In the genomic region with DNA sequence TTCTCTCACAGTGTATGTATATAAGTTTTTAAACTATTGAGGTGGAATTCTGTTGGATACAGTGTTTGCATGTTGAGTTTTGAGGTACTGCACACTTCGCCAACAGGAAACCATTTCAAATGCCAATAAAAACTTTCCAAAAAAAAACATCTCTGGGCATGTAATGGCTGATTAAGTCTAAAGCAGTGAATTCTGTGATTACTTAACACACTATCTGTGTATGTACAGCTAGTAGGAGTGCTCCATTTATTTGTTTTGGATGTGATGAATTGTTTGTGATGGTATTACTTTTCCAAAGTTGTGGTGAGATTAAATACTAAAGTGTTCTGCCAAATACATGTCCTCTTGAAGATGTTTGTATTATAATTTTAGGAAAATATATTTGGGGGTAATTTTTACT, we compare ENCODE assay signal across 22 cellular contexts.
"Had no signal": no experiment of that assay in that cellular context is flagged by ENCODE, and none has a peak within 500 bp of the region (broad histone marks: within the 10 kb centered on the region; RNA-seq: fewer than 3 reads in every experiment).

No MANE protein-coding gene starts in this region.

- H3K4me3 ChIP-seq: coronary artery, dorsolateral prefrontal cortex, esophagus squamous epithelium, gastrocnemius medialis, heart right ventricle, left lung, lower lobe of right lung, mucosa of descending colon had no signal

- DNase-seq: dermis blood vessel endothelial cell; dorsolateral prefrontal cortex; effector CD4-positive, alpha-beta T cell; effector memory CD4-positive, alpha-beta T cell; erythroblast; esophagus squamous epithelium; foreskin fibroblast; foreskin melanocyte; gastrocnemius medialis; glutamatergic neuron; head of caudate nucleus; heart right ventricle; hippocampal formation; left cardiac atrium; left lung; left ventricle myocardium superior; lower lobe of right lung; mucosa of descending colon had no signal

- H3K27me3 ChIP-seq: dorsolateral prefrontal cortex, esophagus squamous epithelium, gastrocnemius medialis had no signal

- H3K4me1 ChIP-seq: esophagus squamous epithelium, gastrocnemius medialis, heart right ventricle, lower lobe of right lung had no signal

- H3K27ac Mint-ChIP-seq: mesothelial cell of epicardium had no signal

- ATAC-seq: esophagus mucosa, gastrocnemius medialis, left lung, left ventricle myocardium superior, lower lobe of right lung, mucosa of descending colon had no signal

- H3K4me3 Mint-ChIP-seq: mesothelial cell of epicardium had no signal

- H3K27ac ChIP-seq: coronary artery, dorsolateral prefrontal cortex, epithelial cell of prostate, esophagus squamous epithelium, gastrocnemius medialis, heart right ventricle, left lung, lower lobe of right lung had no signal

- H3K9me3 ChIP-seq: esophagus squamous epithelium, gastrocnemius medialis, heart right ventricle, left lung, lower lobe of right lung, mucosa of descending colon had no signal
